Comparison of ENCODE assay signal across 9 cellular contexts in genomic region chr5:157571357-157571827, GRCh38. TPM values are rescaled to one million over a fixed set of nuclear protein-coding genes. Genes with fewer than 3 reads are reported as not detected.
A peak's percentile ranks its signal among the peaks of the same experiment; 100 is the strongest.
DNase-seq lines count a peak whose midpoint lies in the region; ATAC-seq and TF ChIP-seq lines count a peak whose summit lies in the region.
"Had no signal": no experiment of that assay in that cellular context is flagged by ENCODE, and none has a peak within 500 bp of the region (broad histone marks: within the 10 kb centered on the region; RNA-seq: fewer than 3 reads in every experiment).

No MANE protein-coding gene starts in this region.

- H3K27ac ChIP-seq in foreskin keratinocyte = no peak overlapping the region
- H3K27ac ChIP-seq: parathyroid adenoma had no signal

- no peaks in the 10 kb centered on the region for H3K9me3 Mint-ChIP-seq in activated CD8-positive, alpha-beta T cell treated with anti-CD3 and anti-CD28 coated beads, Interleukin-2, amount 10 ng/mL, durations not matched to agents 7 days and 5 days (ENCODE audit: insufficient read depth)

- no peaks in the 10 kb centered on the region for H3K4me1 ChIP-seq in foreskin keratinocyte
- H3K4me1 ChIP-seq: parathyroid adenoma had no signal

- CTCF ChIA-PET in activated CD8-positive, alpha-beta T cell treated with anti-CD3 and anti-CD28 coated beads, Interleukin-2, amount 10 ng/mL, durations not matched to agents 7 days and 5 days (lab: Charles Lee) = interaction anchor here (1.1 to 2.2 kb wide), 7 partner anchors 10 to 173 kb away, joined by 3 to 10 read pairs (median 4); no protein-coding TSS in a partner anchor

- H3K27me3 ChIP-seq in foreskin keratinocyte = peaks cover 26% of the 10 kb centered on the region

- ATAC-seq in GM18498 (IDR thresholded peaks at IDR 0.05; ENCODE audit: unreplicated experiment) = peak; percentile 87
- ATAC-seq in GM21723 (IDR thresholded peaks at IDR 0.05; ENCODE audit: unreplicated experiment) = peak; percentile 87
- peak; percentile 59 for ATAC-seq in activated CD8-positive, alpha-beta T cell treated with anti-CD3 and anti-CD28 coated beads, Interleukin-2, amount 10 ng/mL, durations not matched to agents 7 days and 5 days
- no peak for ATAC-seq in foreskin keratinocyte

- H3K36me3 Mint-ChIP-seq in activated CD8-positive, alpha-beta T cell treated with anti-CD3 and anti-CD28 coated beads, Interleukin-2, amount 10 ng/mL, durations not matched to agents 7 days and 5 days (ENCODE audit: low read depth) = peaks cover 65% of the 10 kb centered on the region

- peaks cover 83% of the 10 kb centered on the region for H3K4me1 Mint-ChIP-seq in activated CD8-positive, alpha-beta T cell treated with anti-CD3 and anti-CD28 coated beads, Interleukin-2, amount 10 ng/mL, durations not matched to agents 7 days and 5 days (ENCODE audit: low read depth)

- in situ Hi-C loops in KBM-7 (cut with MboI; ENCODE audit: low pct_unique_long_range_greater_than_20kb, low sequenced_read_pairs) = no loop called here

- peak overlapping the region; percentile 92 for H3K4me3 Mint-ChIP-seq in activated CD8-positive, alpha-beta T cell treated with anti-CD3 and anti-CD28 coated beads, Interleukin-2, amount 10 ng/mL, durations not matched to agents 7 days and 5 days

- H3K27me3 Mint-ChIP-seq in activated CD8-positive, alpha-beta T cell treated with anti-CD3 and anti-CD28 coated beads, Interleukin-2, amount 10 ng/mL, durations not matched to agents 7 days and 5 days (ENCODE audit: low read depth) = peaks cover 3% of the 10 kb centered on the region

- DNase-seq in KBM-7 = peak; percentile 81
- peak; percentile 68 for DNase-seq in activated CD8-positive, alpha-beta T cell treated with anti-CD3 and anti-CD28 coated beads, Interleukin-2, amount 10 ng/mL, durations not matched to agents 7 days and 5 days
- peak; percentile 85 for DNase-seq in iris pigment epithelial cell (ENCODE audit: low read depth)
- DNase-seq in foreskin keratinocyte = no peak
- DNase-seq in NCI-H774 (lab: John Stamatoyannopoulos, UW) = no peak
- DNase-seq in OCI-M2 (lab: John Stamatoyannopoulos, UW; ENCODE audit: unreplicated experiment) = no peak

- TF ChIP-seq CTCF in foreskin keratinocyte (conservative IDR thresholded peaks at IDR 0.05) = no peak

- peak overlapping the region; percentile 92 for H3K27ac Mint-ChIP-seq in activated CD8-positive, alpha-beta T cell treated with anti-CD3 and anti-CD28 coated beads, Interleukin-2, amount 10 ng/mL, durations not matched to agents 7 days and 5 days

- POLR2A ChIA-PET in activated CD8-positive, alpha-beta T cell treated with anti-CD3 and anti-CD28 coated beads, Interleukin-2, amount 10 ng/mL, durations not matched to agents 7 days and 5 days (lab: Charles Lee) = interaction anchor here (0.6 to 1.7 kb wide), 2 partner anchors 37 to 83 kb away, joined by 4 to 5 read pairs; no protein-coding TSS in a partner anchor

RNA-seq across cellular contexts. Expression of gene ADAM19, which starts 4.2 kb away (rescaled TPM):
- 10 to 100 TPM; 77.7 to 80.6 TPM for total RNA-seq in activated CD8-positive, alpha-beta T cell treated with anti-CD3 and anti-CD28 coated beads, Interleukin-2, amount 10 ng/mL, durations not matched to agents 7 days and 5 days
- 9.1 and 31.0 TPM in 2 replicates for total RNA-seq in foreskin keratinocyte
- 3.8 and 11.9 TPM in 2 replicates for polyA plus RNA-seq in foreskin keratinocyte

Comparison
In these comparisons a context has a peak if more than half of its experiments do, and no peak if none do; other contexts are left out.
1. DNase-seq: peak in KBM-7 (single experiment), activated CD8-positive, alpha-beta T cell treated with anti-CD3 and anti-CD28 coated beads, Interleukin-2, amount 10 ng/mL, durations not matched to agents 7 days and 5 days (single experiment) and iris pigment epithelial cell (single experiment); none in foreskin keratinocyte (0 of 2), NCI-H774 (single experiment) and OCI-M2 (single experiment).